8 cellular contexts compared by ENCODE assay signal in the genomic region with DNA sequence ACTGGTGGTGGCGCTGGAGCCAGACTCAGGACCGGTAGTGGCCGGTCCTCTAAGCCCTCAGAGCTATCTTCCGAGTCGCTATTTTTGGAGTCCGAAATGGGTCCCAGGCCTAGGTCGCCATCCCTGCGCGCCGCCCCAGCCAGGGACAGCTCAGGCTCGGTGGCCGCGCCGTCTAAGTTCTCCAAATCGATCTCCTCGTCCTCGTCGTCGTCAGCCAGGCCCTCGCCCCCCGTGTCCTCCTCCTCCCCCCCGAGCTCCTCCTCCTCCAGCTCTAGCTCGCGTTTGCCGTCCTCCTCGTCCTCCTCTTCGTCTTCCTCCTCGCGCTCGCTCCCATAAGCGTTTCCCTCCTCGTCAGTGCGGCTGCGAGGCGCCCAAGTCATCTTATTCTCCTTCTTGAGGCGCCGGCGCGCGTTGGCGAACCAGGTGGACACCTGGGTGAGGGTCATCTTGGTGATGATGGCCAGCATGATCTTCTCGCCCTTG. TPM values are rescaled to one million over a fixed set of nuclear protein-coding genes. Genes with fewer than 3 reads are reported as not detected.
A peak's percentile ranks its signal among the peaks of the same experiment; 100 is the strongest.
DNase-seq lines count a peak whose midpoint lies in the region; ATAC-seq and TF ChIP-seq lines count a peak whose summit lies in the region.

No MANE protein-coding gene starts in this region.

- intact Hi-C loops in A673 (cut with micrococcal nuclease; ENCODE audit: unreplicated experiment) (loop anchor here (5.0 to 10.0 kb wide), 3 partner anchors 190 to 393 kb away; no protein-coding TSS in a partner anchor), lower lobe of right lung (cut with DNase I) (no loop called here)

- H3K4me2 ChIP-seq in Karpas-422 (ENCODE audit: low read depth, low read length, poor library complexity, severe bottlenecking), result no peak overlapping the region

- CTCF ChIA-PET in A673 (lab: Charles Lee), result no interaction called here
- CTCF ChIA-PET in HEK293 (lab: Yijun Ruan, JAX), result interaction anchor here (0.6 to 1.4 kb wide), 3 partner anchors 393 to 755 kb away, joined by 3 read pairs; no protein-coding TSS in a partner anchor

- no peaks in the 10 kb centered on the region for H3K9me3 ChIP-seq in A673 (ENCODE audit: low read depth, low read length, poor library complexity, severe bottlenecking)
- H3K9me3 ChIP-seq in HEK293 (ENCODE audit: control insufficient read depth, insufficient read depth, low read depth, low read length), result no peaks in the 10 kb centered on the region
- H3K9me3 ChIP-seq in lower lobe of right lung, result no peaks in the 10 kb centered on the region
- H3K9me3 ChIP-seq in Karpas-422 (ENCODE audit: low read length), result no peaks in the 10 kb centered on the region

- no TSS peak for BruUV-seq in A673 (replicated peaks; lab: Mats Ljungman, UMichigan)

- H3K4me3 ChIP-seq in A673 (ENCODE audit: low read depth, low read length, poor library complexity, severe bottlenecking), result peak overlapping the region; percentile 74
- H3K4me3 ChIP-seq in HEK293 (ENCODE audit: low read depth, low read length), result peak overlapping the region; percentile 65
- H3K4me3 ChIP-seq in lower lobe of right lung, result peak overlapping the region; percentile 60
- H3K4me3 ChIP-seq in Karpas-422 (ENCODE audit: low read length), result no peak overlapping the region

- no peaks in the 10 kb centered on the region for H3K79me2 ChIP-seq in Karpas-422 (ENCODE audit: low read length)

- H3K9me2 ChIP-seq in Karpas-422 (replicated peaks; ENCODE audit: insufficient read depth, low read length), result no peaks in the 10 kb centered on the region

- no peaks in the 10 kb centered on the region for H3K4me1 ChIP-seq in A673 (ENCODE audit: insufficient read depth, low read length, poor library complexity, severe bottlenecking)
- 0 out of 2 replicates have a peak, but pooled peaks cover 2% of the 10 kb centered on the region for H3K4me1 ChIP-seq in HEK293 (ENCODE audit: control insufficient read depth, insufficient read depth, low read length)
- H3K4me1 ChIP-seq in lower lobe of right lung, result peaks cover 29% of the 10 kb centered on the region
- no peaks in the 10 kb centered on the region for H3K4me1 ChIP-seq in Karpas-422 (ENCODE audit: low read length)

- peaks cover 8% of the 10 kb centered on the region for H3K36me3 ChIP-seq in A673 (ENCODE audit: insufficient read depth, low read length, poor library complexity, severe bottlenecking)
- H3K36me3 ChIP-seq in HEK293 (ENCODE audit: control insufficient read depth in 2 of 2, insufficient read depth in 1 of 2, low read length in 2 of 2), result peaks cover 10 to 29% of the 10 kb centered on the region in 2 experiments
- H3K36me3 ChIP-seq in lower lobe of right lung, result no peaks in the 10 kb centered on the region
- no peaks in the 10 kb centered on the region for H3K36me3 ChIP-seq in Karpas-422 (ENCODE audit: insufficient read depth, low read length)

- no peak for TF ChIP-seq CTCF in A673 (conservative IDR thresholded peaks at IDR 0.05; ENCODE audit: low read depth, low read length)
- no peak for TF ChIP-seq CTCF in HEK293 (tag by site-specific recombination; IDR thresholded peaks at IDR 0.05)
- no peak for TF ChIP-seq CTCF in lower lobe of right lung (IDR thresholded peaks at IDR 0.05)

- H3K27me3 ChIP-seq in A673 (replicated peaks; ENCODE audit: insufficient read depth, low read depth, low read length, poor library complexity), result no peaks in the 10 kb centered on the region
- peaks cover 91% of the 10 kb centered on the region for H3K27me3 ChIP-seq in lower lobe of right lung (ENCODE audit: low read depth)
- no peaks in the 10 kb centered on the region for H3K27me3 ChIP-seq in Karpas-422 (ENCODE audit: low read length)

- DNase-seq in A673 (ENCODE audit: low spot score), result peak; percentile 43
- peak; percentile 52 for DNase-seq in astrocyte of the hippocampus (ENCODE audit: low read depth, low spot score)
- no peak for DNase-seq in lower lobe of right lung
- no peak for DNase-seq in Karpas-422
- no peak for DNase-seq in C1 segment of cervical spinal cord (lab: John Stamatoyannopoulos, UW)
- no peak for DNase-seq in activated CD4-positive, CD25-positive, alpha-beta regulatory T cell (lab: John Stamatoyannopoulos, UW)
- DNase-seq in EL, result no peak

- POLR2A ChIA-PET in A673 (lab: Charles Lee; ENCODE audit: low non-redundant PET), result no interaction called here
- POLR2A ChIA-PET in HEK293 (lab: Yijun Ruan, JAX), result interaction anchor here (0.6 to 3.4 kb wide), 3 partner anchors 13 to 645 kb away, joined by 3 to 23 read pairs (median 3); partner anchors contain the start of gene IRX5

- no peak overlapping the region for H3K9ac ChIP-seq in Karpas-422 (ENCODE audit: low read length)

- ATAC-seq in lower lobe of right lung, result no peak

- H4K20me1 ChIP-seq in Karpas-422 (ENCODE audit: insufficient read depth, low read depth, low read length), result no peaks in the 10 kb centered on the region

- no peak overlapping the region for H2AFZ ChIP-seq in Karpas-422 (ENCODE audit: low read length)

- peak overlapping the region; percentile 94 for H3K27ac ChIP-seq in A673 (ENCODE audit: low read depth, low read length, poor library complexity, severe bottlenecking)
- peak overlapping the region; percentile 98 for H3K27ac ChIP-seq in HEK293 (ENCODE audit: extremely low read depth, low read depth, low read length)
- H3K27ac ChIP-seq in lower lobe of right lung, result peak overlapping the region; percentile 73
- no peak overlapping the region for H3K27ac ChIP-seq in Karpas-422 (ENCODE audit: low read length)

TF ChIP-seq in HEK293, 187 proteins besides CTCF, POLR2A, EP300 and RAD21 (continues in another document):
- peak; percentile 15; the same call in 1 of the 2 replicates for TF ChIP-seq KLF9 (tag by site-specific recombination; IDR thresholded peaks at IDR 0.05; ENCODE audit: low read depth)
- TF ChIP-seq ZNF335 (tag by site-specific recombination; conservative IDR thresholded peaks at IDR 0.05), result peak; percentile 77
- peak; percentile 13; the same call in 1 of the 2 replicates for TF ChIP-seq ZFHX2 (tag by site-specific recombination; conservative IDR thresholded peaks at IDR 0.05)
- TF ChIP-seq ZNF423 (tag by site-specific recombination; IDR thresholded peaks at IDR 0.05), result no peak
- TF ChIP-seq ZNF777 (tag by site-specific recombination; IDR thresholded peaks at IDR 0.05; ENCODE audit: borderline replicate concordance), result peak; percentile 91
- TF ChIP-seq ZBTB6 (tag by site-specific recombination; IDR thresholded peaks at IDR 0.05), result peak; percentile 54; the same call in 1 of the 2 replicates
- TF ChIP-seq GLIS2 (tag by site-specific recombination; IDR thresholded peaks at IDR 0.05), result peak; percentile 79
- no peak for TF ChIP-seq ZSCAN30 (tag by site-specific recombination; IDR thresholded peaks at IDR 0.05)
- TF ChIP-seq ZBTB17 (tag by site-specific recombination; IDR thresholded peaks at IDR 0.05), result peak; percentile 80
- TF ChIP-seq ZNF514 (tag by site-specific recombination; IDR thresholded peaks at IDR 0.05), result no peak
- no peak for TF ChIP-seq ZNF561 (tag by site-specific recombination; IDR thresholded peaks at IDR 0.05; ENCODE audit: borderline replicate concordance)
- TF ChIP-seq ZXDB (tag by site-specific recombination; IDR thresholded peaks at IDR 0.05), result peak; percentile 39
- TF ChIP-seq ZNF366 (tag by site-specific recombination; conservative IDR thresholded peaks at IDR 0.05), result peak; percentile 31; the same call in 1 of the 2 replicates
- TF ChIP-seq ZNF311 (tag by site-specific recombination; IDR thresholded peaks at IDR 0.05; ENCODE audit: borderline replicate concordance), result no peak
- TF ChIP-seq, protein P1, sequence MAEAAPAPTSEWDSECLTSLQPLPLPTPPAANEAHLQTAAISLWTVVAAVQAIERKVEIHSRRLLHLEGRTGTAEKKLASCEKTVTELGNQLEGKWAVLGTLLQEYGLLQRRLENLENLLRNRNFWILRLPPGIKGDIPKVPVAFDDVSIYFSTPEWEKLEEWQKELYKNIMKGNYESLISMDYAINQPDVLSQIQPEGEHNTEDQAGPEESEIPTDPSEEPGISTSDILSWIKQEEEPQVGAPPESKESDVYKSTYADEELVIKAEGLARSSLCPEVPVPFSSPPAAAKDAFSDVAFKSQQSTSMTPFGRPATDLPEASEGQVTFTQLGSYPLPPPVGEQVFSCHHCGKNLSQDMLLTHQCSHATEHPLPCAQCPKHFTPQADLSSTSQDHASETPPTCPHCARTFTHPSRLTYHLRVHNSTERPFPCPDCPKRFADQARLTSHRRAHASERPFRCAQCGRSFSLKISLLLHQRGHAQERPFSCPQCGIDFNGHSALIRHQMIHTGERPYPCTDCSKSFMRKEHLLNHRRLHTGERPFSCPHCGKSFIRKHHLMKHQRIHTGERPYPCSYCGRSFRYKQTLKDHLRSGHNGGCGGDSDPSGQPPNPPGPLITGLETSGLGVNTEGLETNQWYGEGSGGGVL (tag by site-specific recombination; IDR thresholded peaks at IDR 0.05), result peak; percentile 19; the same call in 1 of the 2 replicates
- no peak for TF ChIP-seq MYNN (tag by site-specific recombination; IDR thresholded peaks at IDR 0.05; ENCODE audit: borderline replicate concordance)
- peak; percentile 19; the same call in 1 of the 2 replicates for TF ChIP-seq EGR2 (tag by site-specific recombination; IDR thresholded peaks at IDR 0.05; ENCODE audit: low read depth)
- TF ChIP-seq, protein P2, sequence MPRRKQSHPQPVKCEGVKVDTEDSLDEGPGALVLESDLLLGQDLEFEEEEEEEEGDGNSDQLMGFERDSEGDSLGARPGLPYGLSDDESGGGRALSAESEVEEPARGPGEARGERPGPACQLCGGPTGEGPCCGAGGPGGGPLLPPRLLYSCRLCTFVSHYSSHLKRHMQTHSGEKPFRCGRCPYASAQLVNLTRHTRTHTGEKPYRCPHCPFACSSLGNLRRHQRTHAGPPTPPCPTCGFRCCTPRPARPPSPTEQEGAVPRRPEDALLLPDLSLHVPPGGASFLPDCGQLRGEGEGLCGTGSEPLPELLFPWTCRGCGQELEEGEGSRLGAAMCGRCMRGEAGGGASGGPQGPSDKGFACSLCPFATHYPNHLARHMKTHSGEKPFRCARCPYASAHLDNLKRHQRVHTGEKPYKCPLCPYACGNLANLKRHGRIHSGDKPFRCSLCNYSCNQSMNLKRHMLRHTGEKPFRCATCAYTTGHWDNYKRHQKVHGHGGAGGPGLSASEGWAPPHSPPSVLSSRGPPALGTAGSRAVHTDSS (tag by site-specific recombination; IDR thresholded peaks at IDR 0.05), result peak; percentile 93

RNA-seq across cellular contexts. Expression of gene IRX3, which starts 1.6 kb away (rescaled TPM):
- total RNA-seq in A673 (2021), result 22.7 and 22.9 TPM in 2 replicates
- 108 TPM for total RNA-seq in lower lobe of right lung
- total RNA-seq in Karpas-422 (2014; rRNA removed; shearing (Covaris generic); ENCODE audit: low replicate concordance), result not detected in 2 replicates

Comparison
In these comparisons a context has a peak if more than half of its experiments do, and no peak if none do; other contexts are left out.
1. DNase-seq: peak in A673 (single experiment) and astrocyte of the hippocampus (single experiment); none in lower lobe of right lung (single experiment), Karpas-422 (single experiment), C1 segment of cervical spinal cord (0 of 14), activated CD4-positive, CD25-positive, alpha-beta regulatory T cell (0 of 4) and EL (single experiment).
2. RNA of gene IRX3, which starts 1.6 kb away (total RNA-seq): 108 TPM in lower lobe of right lung (single experiment) and 22.7 to 22.9 TPM in A673; not detected in Karpas-422; every median in the first group is over 10 times any median in the second.